Comparison of ENCODE assay signal across 25 cellular contexts in the genomic region with DNA sequence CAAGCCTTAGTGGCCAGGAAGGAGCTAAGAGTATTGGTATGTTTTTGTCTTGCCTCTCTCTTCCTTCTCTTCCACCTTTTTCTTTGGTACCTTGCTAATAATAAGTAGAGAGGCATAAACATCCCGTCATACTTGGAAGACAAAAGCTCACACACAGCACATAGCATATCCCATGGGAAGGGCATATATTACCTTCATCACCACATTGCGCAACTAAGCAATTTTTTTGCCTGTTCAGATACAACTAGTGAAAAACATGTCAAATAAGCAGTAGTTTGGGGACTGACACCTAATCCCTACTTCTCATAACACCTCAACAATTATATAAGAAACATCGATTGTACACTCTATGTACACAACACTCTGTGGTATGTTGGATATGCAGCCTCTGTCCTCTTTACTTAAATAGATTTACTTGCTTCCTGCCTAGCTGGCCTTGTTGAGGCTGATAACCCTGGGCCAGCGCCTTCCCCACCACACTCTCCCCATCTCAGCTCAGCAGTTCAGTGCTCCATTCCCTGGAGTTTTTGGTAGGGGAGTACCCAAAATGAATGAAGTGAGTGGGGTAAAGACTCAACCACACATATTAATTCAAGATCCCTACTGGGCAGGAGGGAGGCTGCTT. TPM values are rescaled to one million over a fixed set of nuclear protein-coding genes. Genes with fewer than 3 reads are reported as not detected.
DNase-seq lines count a peak whose midpoint lies in the region; ATAC-seq, FAIRE-seq and TF ChIP-seq lines count a peak whose summit lies in the region.
"Had no signal": no experiment of that assay in that cellular context is flagged by ENCODE, and none has a peak within 500 bp of the region (broad histone marks: within the 10 kb centered on the region; RNA-seq: fewer than 3 reads in every experiment).

No MANE protein-coding gene starts in this region.

- TF ChIP-seq POLR2A in HepG2 (IDR thresholded peaks at IDR 0.05; ENCODE audit: insufficient read depth in 1 of 2, low read depth in 2 of 2, low read length in 2 of 2) (no peak), right lobe of liver (IDR thresholded peaks at IDR 0.05) (no peak)

- CTCF ChIA-PET in HepG2 (lab: Yijun Ruan, JAX; ENCODE audit: low intra/inter-chr PET ratio, low total read pairs), result no interaction called here

- H3K4me3 Mint-ChIP-seq in stimulated activated effector memory CD8-positive, alpha-beta T cell treated with anti-CD3 and anti-CD28 coated beads, Interleukin-12 subunit alpha, Interleukin-12 subunit beta, amount 100 ng/mL, for 72 hours, result no peak overlapping the region
- H3K4me3 Mint-ChIP-seq in stimulated activated naive CD8-positive, alpha-beta T cell treated with anti-CD3 and anti-CD28 coated beads, Interleukin-15, amount 100 ng/mL, for 72 hours, result no peak overlapping the region
- H3K4me3 Mint-ChIP-seq: CD4-positive, CD25-positive, alpha-beta regulatory T cell; CD8-positive, alpha-beta T cell; GM23338; HFFc6 had no signal

- no TSS peak for BruUV-seq in HepG2 (replicated peaks; lab: Mats Ljungman, UMichigan)

- in situ Hi-C loops in HepG2 (cut with HindIII; ENCODE audit: extremely low pct_ligation_motif_present, low pct_unique_long_range_greater_than_20kb), result no loop called here

- H2AFZ ChIP-seq in HepG2 (ENCODE audit: low read length), result no peak overlapping the region
- H2AFZ ChIP-seq: GM23338 had no signal

- no peaks in the 10 kb centered on the region for H3K36me3 Mint-ChIP-seq in stimulated activated effector memory CD8-positive, alpha-beta T cell treated with anti-CD3 and anti-CD28 coated beads, Interleukin-12 subunit alpha, Interleukin-12 subunit beta, amount 100 ng/mL, for 72 hours
- H3K36me3 Mint-ChIP-seq: CD4-positive, CD25-positive, alpha-beta regulatory T cell; CD8-positive, alpha-beta T cell had no signal

- H3K4me1 ChIP-seq in HepG2 (ENCODE audit: insufficient read depth, low read length) (no peaks in the 10 kb centered on the region), right lobe of liver (no peaks in the 10 kb centered on the region), RWPE2 (ENCODE audit: insufficient read depth, poor library complexity, severe bottlenecking) (peaks cover 6% of the 10 kb centered on the region)

- FAIRE-seq in HepG2 (lab: Jason Lieb, UNC) (no peak), bronchial epithelial cell (lab: Jason Lieb, UNC) (no peak)
- FAIRE-seq: A204.1, GM12878, GM19239, H54 had no signal

- TF ChIP-seq EP300 in HepG2 (IDR thresholded peaks at IDR 0.05; ENCODE audit: low read depth in 2 of 2, low read length in 2 of 2), result no peak
- no peak for TF ChIP-seq EP300 in HepG2 (CRISPR knock-in tag; IDR thresholded peaks at IDR 0.05; ENCODE audit: borderline replicate concordance)

- H3K9me3 ChIP-seq in HepG2 (ENCODE audit: low read length) (no peaks in the 10 kb centered on the region), right lobe of liver (no peaks in the 10 kb centered on the region), RWPE2 (ENCODE audit: severe bottlenecking) (no peaks in the 10 kb centered on the region)
- H3K9me3 ChIP-seq: Caco-2, HAP-1 had no signal

- no peak overlapping the region for H3K27ac Mint-ChIP-seq in stimulated activated effector memory CD8-positive, alpha-beta T cell treated with anti-CD3 and anti-CD28 coated beads, Interleukin-12 subunit alpha, Interleukin-12 subunit beta, amount 100 ng/mL, for 72 hours
- no peak overlapping the region for H3K27ac Mint-ChIP-seq in stimulated activated naive CD8-positive, alpha-beta T cell treated with anti-CD3 and anti-CD28 coated beads, Interleukin-15, amount 100 ng/mL, for 72 hours
- H3K27ac Mint-ChIP-seq: CD4-positive, CD25-positive, alpha-beta regulatory T cell; CD8-positive, alpha-beta T cell; GM23338; HFFc6 had no signal

- no peaks in the 10 kb centered on the region for H3K9me3 Mint-ChIP-seq in stimulated activated effector memory CD8-positive, alpha-beta T cell treated with anti-CD3 and anti-CD28 coated beads, Interleukin-12 subunit alpha, Interleukin-12 subunit beta, amount 100 ng/mL, for 72 hours
- no peaks in the 10 kb centered on the region for H3K9me3 Mint-ChIP-seq in stimulated activated naive CD8-positive, alpha-beta T cell treated with anti-CD3 and anti-CD28 coated beads, Interleukin-15, amount 100 ng/mL, for 72 hours
- H3K9me3 Mint-ChIP-seq: CD8-positive, alpha-beta T cell; GM23338; HFFc6 had no signal

- no peaks in the 10 kb centered on the region for H3K79me2 ChIP-seq in HepG2 (ENCODE audit: insufficient read depth, low read length)

- POLR2A ChIA-PET in HepG2 (lab: Yijun Ruan, JAX), result no interaction called here

- no peak overlapping the region for H3K9ac ChIP-seq in HepG2 (ENCODE audit: insufficient read depth, low read depth, low read length)

- no peaks in the 10 kb centered on the region for H4K20me1 ChIP-seq in HepG2 (ENCODE audit: insufficient read depth, low read length)

- no peak overlapping the region for H3K27ac ChIP-seq in HepG2 (ENCODE audit: extremely low read length, insufficient read depth, low read length)
- H3K27ac ChIP-seq in right lobe of liver, result no peak overlapping the region
- H3K27ac ChIP-seq in RWPE2 (ENCODE audit: poor library complexity, severe bottlenecking), result no peak overlapping the region
- H3K27ac ChIP-seq: 22Rv1, C4-2B had no signal

- no peak overlapping the region for H3K4me3 ChIP-seq in HepG2 (replicated peaks in 1 of 3; ENCODE audit: insufficient read depth in 1 of 3, low read depth in 2 of 3, low read length in 3 of 3)
- no peak overlapping the region for H3K4me3 ChIP-seq in right lobe of liver
- no peak overlapping the region for H3K4me3 ChIP-seq in RWPE2 (ENCODE audit: severe bottlenecking)
- no peak overlapping the region for H3K4me3 ChIP-seq in bronchial epithelial cell (ENCODE audit: low read depth, low read length)
- H3K4me3 ChIP-seq: GM12878, GM23338, HAP-1 had no signal

- H3K4me2 ChIP-seq in HepG2 (ENCODE audit: low read depth, low read length), result no peak overlapping the region
- H3K4me2 ChIP-seq: GM23338 had no signal

- peaks cover 30% of the 10 kb centered on the region for H3K27me3 Mint-ChIP-seq in stimulated activated naive CD8-positive, alpha-beta T cell treated with anti-CD3 and anti-CD28 coated beads, Interleukin-15, amount 100 ng/mL, for 72 hours

- ATAC-seq in HepG2 (peak; percentile 67), right lobe of liver (no peak), RWPE2 (ENCODE audit: low read depth) (0 out of 3 replicates have a peak, but pooled peaks have one; percentile 14)
- ATAC-seq in stimulated activated effector memory CD8-positive, alpha-beta T cell treated with anti-CD3 and anti-CD28 coated beads, Interleukin-12 subunit alpha, Interleukin-12 subunit beta, amount 100 ng/mL, for 72 hours, result peak; percentile 24
- ATAC-seq in stimulated activated naive CD8-positive, alpha-beta T cell treated with anti-CD3 and anti-CD28 coated beads, Interleukin-15, amount 100 ng/mL, for 72 hours, result no peak
- ATAC-seq: CD8-positive, alpha-beta T cell; GM12878; GM23338 had no signal

- DNase-seq in HepG2 (ENCODE audit: low spot score), result no peak
- DNase-seq in right lobe of liver, result no peak
- no peak for DNase-seq in RWPE2 (ENCODE audit: low spot score)
- DNase-seq in bronchial epithelial cell (ENCODE audit: low read depth), result peak; percentile 7
- no peak for DNase-seq in stimulated activated effector memory CD8-positive, alpha-beta T cell treated with anti-CD3 and anti-CD28 coated beads, Interleukin-12 subunit alpha, Interleukin-12 subunit beta, amount 100 ng/mL, for 72 hours (ENCODE audit: low spot score in 2 of 2)
- no peak for DNase-seq in Ammon's horn (ENCODE audit: low spot score)
- DNase-seq in stimulated activated naive CD8-positive, alpha-beta T cell treated with anti-CD3 and anti-CD28 coated beads, Interleukin-15, amount 100 ng/mL, for 72 hours, result no peak
- DNase-seq in DMS79 (lab: John Stamatoyannopoulos, UW), result no peak
- DNase-seq: ACHN; AML-193; Caco-2; CD4-positive, CD25-positive, alpha-beta regulatory T cell; CD8-positive, alpha-beta T cell; DMS153; EL; GDM1; HFFc6 had no signal

- intact Hi-C loops in HepG2 (cut with micrococcal nuclease; ENCODE audit: unreplicated experiment) (no loop called here), right lobe of liver (cut with DNase I) (no loop called here)

- H3K36me3 ChIP-seq in HepG2 (replicated peaks in 1 of 2; ENCODE audit: control insufficient read depth in 1 of 2, insufficient read depth in 2 of 2, low read length in 2 of 2), result no peaks in the 10 kb centered on the region
- H3K36me3 ChIP-seq in right lobe of liver, result no peaks in the 10 kb centered on the region
- no peaks in the 10 kb centered on the region for H3K36me3 ChIP-seq in RWPE2 (ENCODE audit: low read depth)
- no peaks in the 10 kb centered on the region for H3K36me3 ChIP-seq in bronchial epithelial cell (ENCODE audit: control insufficient read depth, insufficient read depth, low read length)
- H3K36me3 ChIP-seq: HAP-1 had no signal

- TF ChIP-seq CTCF in HepG2 (CRISPR knock-in tag; IDR thresholded peaks at IDR 0.05) (no peak), right lobe of liver (IDR thresholded peaks at IDR 0.05) (no peak), RWPE2 (IDR thresholded peaks at IDR 0.05; ENCODE audit: poor library complexity, severe bottlenecking) (no peak), bronchial epithelial cell (IDR thresholded peaks at IDR 0.05; ENCODE audit: insufficient read depth, low read length, severe bottlenecking) (no peak)

- H3K27me3 ChIP-seq in HepG2 (ENCODE audit: control insufficient read depth in 1 of 2, insufficient read depth in 2 of 2, low read length in 2 of 2), result no peaks in the 10 kb centered on the region
- H3K27me3 ChIP-seq in right lobe of liver, result no peaks in the 10 kb centered on the region
- no peaks in the 10 kb centered on the region for H3K27me3 ChIP-seq in RWPE2 (ENCODE audit: insufficient read depth, poor library complexity, severe bottlenecking)
- no peaks in the 10 kb centered on the region for H3K27me3 ChIP-seq in bronchial epithelial cell (ENCODE audit: control insufficient read depth, insufficient read depth, low read length)

- WGBS in HepG2 (ENCODE audit: low lambda C conversion rate), result 29% methylated on average over 4 of the region's 4 CpGs
- WGBS in right lobe of liver (ENCODE audit: insufficient coverage, low coverage, low lambda C conversion rate, missing lambda C conversion rate), result 64% methylated on average over 4 of the region's 4 CpGs

- H3K4me1 Mint-ChIP-seq in stimulated activated effector memory CD8-positive, alpha-beta T cell treated with anti-CD3 and anti-CD28 coated beads, Interleukin-12 subunit alpha, Interleukin-12 subunit beta, amount 100 ng/mL, for 72 hours, result no peaks in the 10 kb centered on the region
- H3K4me1 Mint-ChIP-seq in stimulated activated naive CD8-positive, alpha-beta T cell treated with anti-CD3 and anti-CD28 coated beads, Interleukin-15, amount 100 ng/mL, for 72 hours, result no peaks in the 10 kb centered on the region
- H3K4me1 Mint-ChIP-seq: CD4-positive, CD25-positive, alpha-beta regulatory T cell had no signal

- no peak for TF ChIP-seq RAD21 in HepG2 (CRISPR knock-in tag; IDR thresholded peaks at IDR 0.05)

RNA-seq across cellular contexts. Expression of a gene that starts 35.4 kb away (rescaled TPM):
- 48.6 and 57.3 TPM in 2 replicates for total RNA-seq in HepG2 (2016; rRNA removed; fragmentation: Illumina TruSeq; extraction: Trizol)
- 19.5 and 21.3 TPM in 2 replicates for total RNA-seq in HepG2 (2016; cell fraction: cytosol; rRNA removed; fragmentation: Illumina TruSeq; extraction: Trizol; ENCODE audit: low read depth)
- 49.5 and 61.7 TPM in 2 replicates for total RNA-seq in HepG2 (2016; cell fraction: insoluble cytoplasmic fraction; rRNA removed; fragmentation: Illumina TruSeq; extraction: Trizol)
- total RNA-seq in HepG2 (2016; cell fraction: membrane; rRNA removed; fragmentation: Illumina TruSeq; extraction: Trizol), result 30.4 and 34.4 TPM in 2 replicates
- total RNA-seq in HepG2 (2016; cell fraction: nucleus; rRNA removed; fragmentation: Illumina TruSeq; extraction: Trizol), result 106 and 109 TPM in 2 replicates
- 39.3 and 48.1 TPM in 2 replicates for polyA plus RNA-seq in HepG2 (2011; rRNA removed)
- 18.8 and 25.7 TPM in 2 replicates for polyA plus RNA-seq in HepG2 (2011; cell fraction: cytosol; rRNA removed)
- 40.5 and 42.5 TPM in 2 replicates for polyA plus RNA-seq in HepG2 (2011; cell fraction: nucleus; rRNA removed)
- polyA plus RNA-seq in HepG2 (2012), result 36.2 and 44.2 TPM in 2 replicates
- polyA plus RNA-seq in HepG2 (2016; cell fraction: cytosol; fragmentation: Illumina TruSeq; extraction: Trizol; ENCODE audit: low read depth), result 9.9 and 10.0 TPM in 2 replicates
- 91.0 and 102 TPM in 2 replicates for polyA plus RNA-seq in HepG2 (2016; cell fraction: insoluble cytoplasmic fraction; fragmentation: Illumina TruSeq; extraction: Trizol; ENCODE audit: low read depth)
- 17.2 and 18.0 TPM in 2 replicates for polyA plus RNA-seq in HepG2 (2016; cell fraction: membrane; fragmentation: Illumina TruSeq; extraction: Trizol; ENCODE audit: low read depth)
- 100 and 101 TPM in 2 replicates for polyA plus RNA-seq in HepG2 (2016; cell fraction: nucleus; fragmentation: Illumina TruSeq; extraction: Trizol; ENCODE audit: insufficient read depth, low read depth)
- polyA minus RNA-seq in HepG2 (2011; rRNA and poly(A)+ RNA removed; ENCODE audit: low replicate concordance), result 13.3 and 28.8 TPM in 2 replicates
- polyA minus RNA-seq in HepG2 (2011; cell fraction: cytosol; rRNA and poly(A)+ RNA removed), result 28.0 and 30.0 TPM in 2 replicates
- polyA minus RNA-seq in HepG2 (2011; cell fraction: nucleus; rRNA and poly(A)+ RNA removed), result 191 and 205 TPM in 2 replicates
- total RNA-seq in right lobe of liver, result 10 to 100 TPM in 4 of 6 experiments, 1 to 10 TPM in 2; 8.2 to 13.4 (median 10.3) TPM
- total RNA-seq in bronchial epithelial cell, result 5.8 and 6.8 TPM in 2 replicates

Comparison
In these comparisons a context has a peak if more than half of its experiments do, and no peak if none do; other contexts are left out.
1. ATAC-seq: peak in HepG2 (single experiment), RWPE2 (single experiment) and stimulated activated effector memory CD8-positive, alpha-beta T cell treated with anti-CD3 and anti-CD28 coated beads, Interleukin-12 subunit alpha, Interleukin-12 subunit beta, amount 100 ng/mL, for 72 hours (single experiment); none in right lobe of liver (0 of 4) and stimulated activated naive CD8-positive, alpha-beta T cell treated with anti-CD3 and anti-CD28 coated beads, Interleukin-15, amount 100 ng/mL, for 72 hours (single experiment).